23 cellular contexts compared by ENCODE assay signal in genomic region chr13:27396252-27396846, GRCh38. TPM values are rescaled to one million over a fixed set of nuclear protein-coding genes. Genes with fewer than 3 reads are reported as not detected.
DNase-seq lines count a peak whose midpoint lies in the region; ATAC-seq, FAIRE-seq and TF ChIP-seq lines count a peak whose summit lies in the region.
"Had no signal": no experiment of that assay in that cellular context is flagged by ENCODE, and none has a peak within 500 bp of the region (broad histone marks: within the 10 kb centered on the region; RNA-seq: fewer than 3 reads in every experiment).

No MANE protein-coding gene starts in this region.

- no peaks in the 10 kb centered on the region for H4K20me1 ChIP-seq in K562 (replicated peaks; ENCODE audit: control insufficient read depth, insufficient read depth, low read length)

- H3K9me1 ChIP-seq in K562 (ENCODE audit: control insufficient read depth, insufficient read depth, low read length) = no peaks in the 10 kb centered on the region

- H3K36me3 ChIP-seq in K562 (ENCODE audit: control insufficient read depth, insufficient read depth, low read length) (no peaks in the 10 kb centered on the region), liver (ENCODE audit: control insufficient read depth in 4 of 4, insufficient read depth in 3 of 4, low read depth in 1 of 4, low read length in 3 of 4) (no peaks in the 10 kb centered on the region), small intestine (ENCODE audit: control insufficient read depth in 2 of 2, insufficient read depth in 2 of 2, low read length in 2 of 2) (no peaks in the 10 kb centered on the region), upper lobe of right lung (no peaks in the 10 kb centered on the region)
- H3K36me3 ChIP-seq: Peyer's patch, SJSA1 had no signal

- intact Hi-C loops in K562 (cut with micrococcal nuclease) (no loop called here), upper lobe of right lung (cut with DNase I) (no loop called here)

- H3K9me3 ChIP-seq in K562 (replicated peaks; ENCODE audit: control insufficient read depth, insufficient read depth, low read depth, low read length) = no peaks in the 10 kb centered on the region
- no peaks in the 10 kb centered on the region for H3K9me3 ChIP-seq in liver (ENCODE audit: control insufficient read depth in 4 of 4, low read length in 3 of 4)
- H3K9me3 ChIP-seq in small intestine (ENCODE audit: control insufficient read depth, low read depth) = no peaks in the 10 kb centered on the region
- H3K9me3 ChIP-seq in upper lobe of right lung = no peaks in the 10 kb centered on the region
- H3K9me3 ChIP-seq: Peyer's patch, SJSA1 had no signal

- WGBS in K562 (ENCODE audit: insufficient coverage, low coverage, missing lambda C conversion rate) = 5% methylated on average over 7 of the region's 7 CpGs
- WGBS in liver = 66% methylated on average over 7 of the region's 7 CpGs
- WGBS in small intestine, 3 donors = 55 to 78% (median 57%) methylated on average over 7 of the region's 7 CpGs

- peaks cover 8 to 26% of the 10 kb centered on the region in 2 experiments; a peak in 4 of 5 replicates for H3K27me3 ChIP-seq in K562 (ENCODE audit: control insufficient read depth in 2 of 2, insufficient read depth in 2 of 2, low read length in 2 of 2)
- H3K27me3 ChIP-seq in liver (ENCODE audit: control insufficient read depth in 4 of 4, insufficient read depth in 4 of 4, low read length in 3 of 4) = no peaks in the 10 kb centered on the region
- H3K27me3 ChIP-seq in small intestine (ENCODE audit: control insufficient read depth in 2 of 2, insufficient read depth in 2 of 2, low read length in 2 of 2) = no peaks in the 10 kb centered on the region
- H3K27me3 ChIP-seq in upper lobe of right lung = peaks cover 4% of the 10 kb centered on the region
- H3K27me3 ChIP-seq: Peyer's patch, SJSA1 had no signal

- DNase-seq in LoVo (ENCODE audit: low spot score) (peak; percentile 66), K562 (ENCODE audit: extremely low read depth in 1 of 4, low spot score in 3 of 4) (no peak), small intestine (peak; percentile 75), upper lobe of right lung (no peak), activated gamma-delta T cell (lab: John Stamatoyannopoulos, UW) (no peak), NCI-H82 treated with DMSO at 0.1 percent for 48 hours (lab: John Stamatoyannopoulos, UW; ENCODE audit: unreplicated experiment) (no peak)
- DNase-seq: CD4-positive, alpha-beta T cell; DND-41; GM23248; HCEC 1CT; Kasumi-1; MM.1S; NCI-H1092 treated with DMSO at 0.1 percent for 48 hours; NCI-H1436 treated with DMSO at 0.1 percent for 48 hours; NCI-H2029 treated with DMSO at 0.1 percent for 48 hours; NCI-H226; NCI-H524; NCI-H774; Peyer's patch had no signal

- ATAC-seq in K562 (no peak), upper lobe of right lung (no peak)

- POLR2A ChIA-PET in K562 (lab: Yijun Ruan, JAX) = interaction anchor here (0.6 kb wide), 1 partner anchor 457 kb away, joined by 4 read pairs; no protein-coding TSS in a partner anchor

- no peak overlapping the region for H3K27ac ChIP-seq in K562 (ENCODE audit: extremely low read depth, low read depth, low read length)
- no peak overlapping the region for H3K27ac ChIP-seq in liver (ENCODE audit: low read depth in 1 of 2, low read length in 2 of 2)
- H3K27ac ChIP-seq in small intestine (ENCODE audit: low read depth in 1 of 2, low read length in 1 of 2) = no peak overlapping the region
- H3K27ac ChIP-seq in upper lobe of right lung = no peak overlapping the region
- H3K27ac ChIP-seq: GM23248, Peyer's patch, SJSA1 had no signal

- CTCF ChIA-PET in K562 (lab: Yijun Ruan, JAX; ENCODE audit: low intra/inter-chr PET ratio) = no interaction called here

- H3K4me1 ChIP-seq in K562 (replicated peaks in 1 of 2; ENCODE audit: control insufficient read depth in 2 of 2, insufficient read depth in 2 of 2, low read length in 2 of 2) (no peaks in the 10 kb centered on the region), liver (ENCODE audit: control insufficient read depth in 4 of 4, insufficient read depth in 4 of 4, low read length in 3 of 4) (peaks cover 0 to 4% (median 0%) of the 10 kb centered on the region in 4 donors), small intestine (ENCODE audit: control insufficient read depth in 2 of 2, insufficient read depth in 1 of 2, low read depth in 1 of 2, low read length in 1 of 2) (peaks cover 0 to 2% of the 10 kb centered on the region in 2 donors), upper lobe of right lung (peaks cover 5% of the 10 kb centered on the region)
- H3K4me1 ChIP-seq: Peyer's patch, SJSA1 had no signal

- H3K9ac ChIP-seq in K562 (ENCODE audit: insufficient read depth in 1 of 2, low read depth in 2 of 2, low read length in 2 of 2) (no peak overlapping the region), liver (ENCODE audit: low read depth in 1 of 2, low read length in 2 of 2) (no peak overlapping the region)
- H3K9ac ChIP-seq: GM23248 had no signal

- no peaks in the 10 kb centered on the region for H3K79me2 ChIP-seq in K562 (ENCODE audit: control insufficient read depth, insufficient read depth, low read length)

- TF ChIP-seq CTCF in K562 (IDR thresholded peaks at IDR 0.05 in 2 of 3, conservative IDR thresholded peaks at IDR 0.05 in 1 of 3; ENCODE audit: insufficient read depth in 2 of 3, low read depth in 1 of 3, low read length in 3 of 3) = no peak
- TF ChIP-seq CTCF in liver (IDR thresholded peaks at IDR 0.05; ENCODE audit: low read depth, low read length, missing input control) = no peak
- TF ChIP-seq CTCF in upper lobe of right lung (IDR thresholded peaks at IDR 0.05) = no peak

- H3K4me3 ChIP-seq in K562 (no peak overlapping the region), liver (ENCODE audit: low read depth in 1 of 3, low read length in 3 of 3) (peak overlapping the region in 2 of 3 donors; percentile 5 to 14), small intestine (ENCODE audit: low read depth in 1 of 2, low read length in 2 of 2) (no peak overlapping the region), upper lobe of right lung (no peak overlapping the region)
- H3K4me3 ChIP-seq: GM23248, Peyer's patch, SJSA1 had no signal

- in situ Hi-C loops in K562 (cut with MboI) = no loop called here

- H2AFZ ChIP-seq in K562 (ENCODE audit: low read depth, low read length) = no peak overlapping the region
- H2AFZ ChIP-seq: GM23248 had no signal

- H3K4me2 ChIP-seq in K562 (ENCODE audit: insufficient read depth, low read length) = no peak overlapping the region

- FAIRE-seq in K562 (lab: Jason Lieb, UNC) (no peak), small intestine (lab: Jason Lieb, UNC) (no peak)
- FAIRE-seq: GM12891, HTR-8/SVneo had no signal

- BruUV-seq in K562 (replicated peaks; lab: Mats Ljungman, UMichigan) = no TSS peak

- TF ChIP-seq RAD21 in K562 (CRISPR knock-in tag; conservative IDR thresholded peaks at IDR 0.05 in 1 of 2, IDR thresholded peaks at IDR 0.05 in 1 of 2) = no peak
- peak in 1 of 2 donors; percentile 23 for TF ChIP-seq RAD21 in liver (IDR thresholded peaks at IDR 0.05)

- no peak for TF ChIP-seq POLR2A in K562 (conservative IDR thresholded peaks at IDR 0.05)

- no peak for TF ChIP-seq EP300 in K562 (IDR thresholded peaks at IDR 0.05; ENCODE audit: low read length)

TF ChIP-seq in liver, 16 proteins besides CTCF, POLR2A, EP300 and RAD21 (continues in another document):
- TF ChIP-seq GABPA (IDR thresholded peaks at IDR 0.05 in 1 of 2, conservative IDR thresholded peaks at IDR 0.05 in 1 of 2) = no peak
- TF ChIP-seq YY1 (IDR thresholded peaks at IDR 0.05) = peak; percentile 67
- TF ChIP-seq HNF4G (IDR thresholded peaks at IDR 0.05) = peak; percentile 17

RNA-seq across cellular contexts. Expression of gene GTF3A, which starts 28.1 kb away (rescaled TPM):
- total RNA-seq in K562 (2011; cell fraction: chromatin; rRNA removed; ENCODE audit: low replicate concordance) = 33.9 and 37.6 TPM in 2 replicates
- 30.0 and 31.3 TPM in 2 replicates for total RNA-seq in K562 (2011; cell fraction: nucleolus; rRNA removed)
- total RNA-seq in K562 (2011; cell fraction: nucleoplasm; rRNA removed) = 35.6 and 63.0 TPM in 2 replicates
- 197 and 224 TPM in 2 replicates for total RNA-seq in K562 (2014; rRNA removed)
- total RNA-seq in K562 (2014; rRNA removed; fragmentation: Illumina TruSeq; extraction: Trizol) = 239 and 267 TPM in 2 replicates
- total RNA-seq in K562 (2015; rRNA removed; fragmentation: Illumina TruSeq; extraction: Trizol) = 184 and 203 TPM in 2 replicates
- 152 and 160 TPM in 2 replicates for total RNA-seq in K562 (2021)
- 126 and 174 TPM in 2 replicates for polyA plus RNA-seq in K562 (2011; rRNA removed)
- 69.8 and 130 TPM in 2 replicates for polyA plus RNA-seq in K562 (2011; cell fraction: cytosol; rRNA removed)
- polyA plus RNA-seq in K562 (2011; cell fraction: nucleus; rRNA removed) = 73.0 and 80.9 TPM in 2 replicates
- 119 and 134 TPM in 2 replicates for polyA plus RNA-seq in K562 (2012)
- 261 and 303 TPM in 2 replicates for polyA plus RNA-seq in K562 (2014; fragmentation: Illumina TruSeq; extraction: Trizol)
- 10 to 100 TPM; 47.5 to 63.9 TPM for polyA plus RNA-seq in K562 (2014; fragmentation: Nextera tagmentation; extraction: Ambion mirVana)
- 161 and 162 TPM in 2 replicates for polyA plus RNA-seq in K562 (2014; rRNA removed)
- polyA minus RNA-seq in K562 (2011; rRNA and poly(A)+ RNA removed) = 101 and 123 TPM in 2 replicates
- 51.2 and 61.3 TPM in 2 replicates for polyA minus RNA-seq in K562 (2011; cell fraction: cytosol; rRNA and poly(A)+ RNA removed)
- 41.2 and 50.1 TPM in 2 replicates for polyA minus RNA-seq in K562 (2011; cell fraction: nucleus; rRNA and poly(A)+ RNA removed)
- total RNA-seq in liver = 10 to 100 TPM; 66.4 to 83.6 TPM
- polyA plus RNA-seq in liver = 100 to 1,000 TPM; 110 to 144 TPM
- 100 to 1,000 TPM in 2 of 3 donors, 10 to 100 TPM in 1; 98.2 to 129 (median 126) TPM for polyA plus RNA-seq in small intestine
- total RNA-seq in upper lobe of right lung = 81.7 TPM

RNA-seq across cellular contexts. Expression of gene MTIF3, which starts 54.0 kb away (rescaled TPM):
- total RNA-seq in K562 (2011; cell fraction: chromatin; rRNA removed; ENCODE audit: low replicate concordance) = 9.9 and 21.4 TPM in 2 replicates
- total RNA-seq in K562 (2011; cell fraction: nucleolus; rRNA removed) = 6.2 and 8.7 TPM in 2 replicates
- total RNA-seq in K562 (2011; cell fraction: nucleoplasm; rRNA removed) = 13.3 and 17.4 TPM in 2 replicates
- total RNA-seq in K562 (2014; rRNA removed) (34.6 and 46.1 TPM in 2 replicates), K562 (2014; rRNA removed; fragmentation: Illumina TruSeq; extraction: Trizol) (43.9 and 53.6 TPM in 2 replicates), K562 (2015; rRNA removed; fragmentation: Illumina TruSeq; extraction: Trizol) (41.2 and 44.4 TPM in 2 replicates), K562 (2021) (20.4 and 23.5 TPM in 2 replicates), liver (10 to 100 TPM; 28.0 to 31.0 TPM), upper lobe of right lung (38.6 TPM)
- polyA plus RNA-seq in K562 (2011; rRNA removed) (35.9 and 40.8 TPM in 2 replicates), K562 (2014; fragmentation: Illumina TruSeq; extraction: Trizol) (58.1 and 73.6 TPM in 2 replicates), K562 (2014; fragmentation: Nextera tagmentation; extraction: Ambion mirVana) (10 to 100 TPM; 62.0 to 71.2 TPM), K562 (2014; rRNA removed) (45.2 and 47.5 TPM in 2 replicates), liver (10 to 100 TPM; 34.5 to 62.1 TPM), small intestine (100 to 1,000 TPM in 2 of 3 donors, 10 to 100 TPM in 1; 82.2 to 149 (median 138) TPM)
- 20.1 and 34.4 TPM in 2 replicates for polyA plus RNA-seq in K562 (2011; cell fraction: cytosol; rRNA removed)
- 13.5 and 20.6 TPM in 2 replicates for polyA plus RNA-seq in K562 (2011; cell fraction: nucleus; rRNA removed)
- 31.5 and 40.7 TPM in 2 replicates for polyA plus RNA-seq in K562 (2012)
- 23.6 and 32.2 TPM in 2 replicates for polyA minus RNA-seq in K562 (2011; rRNA and poly(A)+ RNA removed)
- 8.9 and 11.3 TPM in 2 replicates for polyA minus RNA-seq in K562 (2011; cell fraction: cytosol; rRNA and poly(A)+ RNA removed)
- 7.8 and 16.4 TPM in 2 replicates for polyA minus RNA-seq in K562 (2011; cell fraction: nucleus; rRNA and poly(A)+ RNA removed)

Comparison
In these comparisons a context has a peak if more than half of its experiments do, and no peak if none do; other contexts are left out.
1. DNase-seq: peak in LoVo (single experiment) and small intestine (single experiment); none in K562 (0 of 4), upper lobe of right lung (single experiment), activated gamma-delta T cell (single experiment) and NCI-H82 treated with DMSO at 0.1 percent for 48 hours (single experiment).
2. H3K4me3 ChIP-seq: peak in liver (2 of 3); none in K562 (single experiment), small intestine (0 of 2) and upper lobe of right lung (single experiment).